In genomic region chr3:119678209-119678608, GRCh38 we compare ENCODE assay signal across 13 cellular contexts. TPM values are rescaled to one million over a fixed set of nuclear protein-coding genes. Genes with fewer than 3 reads are reported as not detected.
A peak's percentile ranks its signal among the peaks of the same experiment; 100 is the strongest.
DNase-seq lines count a peak whose midpoint lies in the region; ATAC-seq and TF ChIP-seq lines count a peak whose summit lies in the region.
"Not testable (repeated sequence)": the region's sequence is repeated elsewhere in the genome, so short reads cannot be mapped to it uniquely, and the experiment has no call there.
"Had no signal": no experiment of that assay in that cellular context is flagged by ENCODE, and none has a peak within 500 bp of the region (broad histone marks: within the 10 kb centered on the region; RNA-seq: fewer than 3 reads in every experiment).

No MANE protein-coding gene starts in this region.

- H3K27me3 Mint-ChIP-seq in T-helper 1 cell treated with Interleukin-12 subunit alpha and Interleukin-12 subunit beta and Interleukin-4 antibody, amounts not matched to agents 30 μg/mL and 1 μg/mL, for 36 hours (ENCODE audit: low read depth); activated T-cell treated with anti-CD3 and anti-CD28 coated beads, Interleukin-2, amount 50 U/mL, for 72 hours (ENCODE audit: low read depth); dendritic cell treated with granulocyte-macrophage colony-stimulating factor and Interleukin-4, amounts not matched to agents 40 ng/mL and 50 ng/mL, for 4 days; memory B cell: not testable (repeated sequence)

- H3K9me3 ChIP-seq in BLaER1, spleen: not testable (repeated sequence)

- intact Hi-C loops in dendritic cell treated with granulocyte-macrophage colony-stimulating factor and Interleukin-4, amounts not matched to agents 40 ng/mL and 50 ng/mL, for 4 days (cut with micrococcal nuclease) = loop anchor here (5.0 to 10.0 kb wide), 4 partner anchors 41 to 213 kb away; partner anchors contain the start of genes POGLUT1 and TMEM39A
- intact Hi-C loops in spleen (cut with DNase I; ENCODE audit: low total_unique reads) = not testable (repeated sequence)

- H3K4me3 Mint-ChIP-seq in T-helper 1 cell treated with Interleukin-12 subunit alpha and Interleukin-12 subunit beta and Interleukin-4 antibody, amounts not matched to agents 30 μg/mL and 1 μg/mL, for 36 hours; dendritic cell treated with granulocyte-macrophage colony-stimulating factor and Interleukin-4, amounts not matched to agents 40 ng/mL and 50 ng/mL, for 4 days: not testable (repeated sequence)
- H3K4me3 Mint-ChIP-seq in activated T-cell treated with anti-CD3 and anti-CD28 coated beads, Interleukin-2, amount 50 U/mL, for 72 hours = peak overlapping the region; percentile 16 to 34
- peak overlapping the region; percentile 5 for H3K4me3 Mint-ChIP-seq in memory B cell

- TF ChIP-seq CTCF in GM12865 (IDR thresholded peaks at IDR 0.05; ENCODE audit: insufficient read depth, low read depth, low read length, missing control alignments); spleen (IDR thresholded peaks at IDR 0.05 in 8 of 11, conservative IDR thresholded peaks at IDR 0.05 in 3 of 11): not testable (repeated sequence)

- not testable (repeated sequence) for DNase-seq in GM12865 (ENCODE audit: low read depth); activated T-cell treated with anti-CD3 and anti-CD28 coated beads, Interleukin-2, amount 50 U/mL, for 72 hours; memory B cell (ENCODE audit: low spot score in 2 of 2); spleen

- 96 to 98% (median 97%) methylated on average over 10 of the region's 10 CpGs for WGBS in spleen, 5 donors

- peak overlapping the region; percentile 88 for H3K4me2 ChIP-seq in BLaER1

- H3K9ac ChIP-seq in BLaER1 = not testable (repeated sequence)

- H3K27ac ChIP-seq in BLaER1 = not testable (repeated sequence)
- peak overlapping the region in 5 of 8 donors; percentile 93 to 99 (median 97) for H3K27ac ChIP-seq in spleen

- H3K9me3 Mint-ChIP-seq in T-helper 1 cell treated with Interleukin-12 subunit alpha and Interleukin-12 subunit beta and Interleukin-4 antibody, amounts not matched to agents 30 μg/mL and 1 μg/mL, for 36 hours; activated T-cell treated with anti-CD3 and anti-CD28 coated beads, Interleukin-2, amount 50 U/mL, for 72 hours; dendritic cell treated with granulocyte-macrophage colony-stimulating factor and Interleukin-4, amounts not matched to agents 40 ng/mL and 50 ng/mL, for 4 days; memory B cell: not testable (repeated sequence)

- H3K36me3 ChIP-seq in BLaER1 (peaks cover 20% of the 10 kb centered on the region), spleen (peaks cover 0 to 22% (median 19%) of the 10 kb centered on the region in 6 donors)

- H3K36me3 Mint-ChIP-seq in T-helper 1 cell treated with Interleukin-12 subunit alpha and Interleukin-12 subunit beta and Interleukin-4 antibody, amounts not matched to agents 30 μg/mL and 1 μg/mL, for 36 hours (ENCODE audit: low read depth); activated T-cell treated with anti-CD3 and anti-CD28 coated beads, Interleukin-2, amount 50 U/mL, for 72 hours (ENCODE audit: insufficient read depth in 2 of 2); memory B cell: not testable (repeated sequence)
- H3K36me3 Mint-ChIP-seq in dendritic cell treated with granulocyte-macrophage colony-stimulating factor and Interleukin-4, amounts not matched to agents 40 ng/mL and 50 ng/mL, for 4 days (ENCODE audit: low read depth) = peaks cover 36% of the 10 kb centered on the region

- not testable (repeated sequence) for ATAC-seq in activated T-cell treated with anti-CD3 and anti-CD28 coated beads, Interleukin-2, amount 50 U/mL, for 72 hours (replicated peaks in 1 of 2); memory B cell (ENCODE audit: low read depth)

- peak overlapping the region; percentile 80 for H3K4me3 ChIP-seq in BLaER1
- H3K4me3 ChIP-seq in GM12865 (ENCODE audit: low read depth, low read length) = peak overlapping the region; percentile 69
- not testable (repeated sequence) for H3K4me3 ChIP-seq in spleen

- peak overlapping the region; percentile 20 for H3K27ac Mint-ChIP-seq in T-helper 1 cell treated with Interleukin-12 subunit alpha and Interleukin-12 subunit beta and Interleukin-4 antibody, amounts not matched to agents 30 μg/mL and 1 μg/mL, for 36 hours
- not testable (repeated sequence) for H3K27ac Mint-ChIP-seq in activated T-cell treated with anti-CD3 and anti-CD28 coated beads, Interleukin-2, amount 50 U/mL, for 72 hours
- peak overlapping the region; percentile 99 for H3K27ac Mint-ChIP-seq in dendritic cell treated with granulocyte-macrophage colony-stimulating factor and Interleukin-4, amounts not matched to agents 40 ng/mL and 50 ng/mL, for 4 days
- H3K27ac Mint-ChIP-seq in memory B cell = peak overlapping the region; percentile 99

- peaks cover 27% of the 10 kb centered on the region for H3K4me1 Mint-ChIP-seq in T-helper 1 cell treated with Interleukin-12 subunit alpha and Interleukin-12 subunit beta and Interleukin-4 antibody, amounts not matched to agents 30 μg/mL and 1 μg/mL, for 36 hours (ENCODE audit: low read depth)
- H3K4me1 Mint-ChIP-seq in activated T-cell treated with anti-CD3 and anti-CD28 coated beads, Interleukin-2, amount 50 U/mL, for 72 hours (ENCODE audit: low read depth) = peaks cover 34% of the 10 kb centered on the region
- peaks cover 29% of the 10 kb centered on the region for H3K4me1 Mint-ChIP-seq in dendritic cell treated with granulocyte-macrophage colony-stimulating factor and Interleukin-4, amounts not matched to agents 40 ng/mL and 50 ng/mL, for 4 days (ENCODE audit: low read depth)
- H3K4me1 Mint-ChIP-seq in memory B cell = peaks cover 21% of the 10 kb centered on the region

- H3K4me1 ChIP-seq in BLaER1 = peaks cover 20% of the 10 kb centered on the region
- peaks cover 9 to 45% (median 26%) of the 10 kb centered on the region in 6 donors for H3K4me1 ChIP-seq in spleen

- TF ChIP-seq POLR2A in spleen (IDR thresholded peaks at IDR 0.05) = not testable (repeated sequence)

- H4K20me1 ChIP-seq in BLaER1 = not testable (repeated sequence)

- not testable (repeated sequence) for H3K27me3 ChIP-seq in BLaER1; spleen (replicated peaks in 1 of 7)

RNA-seq across cellular contexts. Expression of gene COX17, which starts 1.0 kb away (rescaled TPM):
- total RNA-seq in activated T-cell treated with anti-CD3 and anti-CD28 coated beads, Interleukin-2, amount 50 U/mL, for 72 hours = 10 to 100 TPM; 58.5 to 63.9 TPM
- 10 to 100 TPM; 30.4 to 58.5 (median 38.4) TPM for total RNA-seq in spleen
- polyA plus RNA-seq in spleen = 100 to 1,000 TPM in 2 of 3 donors, 10 to 100 TPM in 1; 97.4 to 136 (median 115) TPM

RNA-seq across cellular contexts. Expression of gene POPDC2, which starts 17.8 kb away (rescaled TPM):
- total RNA-seq in activated T-cell treated with anti-CD3 and anti-CD28 coated beads, Interleukin-2, amount 50 U/mL, for 72 hours = 1 to 10 TPM; 6.6 to 7.2 TPM
- total RNA-seq in spleen = 1 to 10 TPM; 4.8 to 9.8 (median 6.9) TPM
- 1 to 10 TPM; 3.1 to 8.3 (median 7.0) TPM for polyA plus RNA-seq in spleen
- total RNA-seq: K562, NCI-H460, RPMI7951 had no signal

RNA-seq across cellular contexts. Expression of gene CFAP91, which starts 24.6 kb away (rescaled TPM):
- total RNA-seq in activated T-cell treated with anti-CD3 and anti-CD28 coated beads, Interleukin-2, amount 50 U/mL, for 72 hours = under 1 TPM; 0.30 to 0.41 TPM
- 100 to 1,000 TPM in 1 of 7 donors, 10 to 100 TPM in 6; 30.2 to 141 (median 68.2) TPM for total RNA-seq in spleen
- polyA plus RNA-seq in spleen = 10 to 100 TPM; 11.0 to 33.7 (median 24.2) TPM
- total RNA-seq: HepG2, HT-29, K562, NCI-H460, RPMI7951, SK-MEL-5 had no signal
- polyA plus RNA-seq: HepG2, K562 had no signal

Comparison
In these comparisons a context has a peak if more than half of its experiments do, and no peak if none do; other contexts are left out.
1. RNA of gene CFAP91, which starts 24.6 kb away (total RNA-seq): 30.2 to 141 TPM in spleen; 0.30 to 0.41 TPM in activated T-cell treated with anti-CD3 and anti-CD28 coated beads, Interleukin-2, amount 50 U/mL, for 72 hours; every median in the first group is over 10 times any median in the second.